Comparison of ENCODE assay signal across 1 cellular context in the genomic region with DNA sequence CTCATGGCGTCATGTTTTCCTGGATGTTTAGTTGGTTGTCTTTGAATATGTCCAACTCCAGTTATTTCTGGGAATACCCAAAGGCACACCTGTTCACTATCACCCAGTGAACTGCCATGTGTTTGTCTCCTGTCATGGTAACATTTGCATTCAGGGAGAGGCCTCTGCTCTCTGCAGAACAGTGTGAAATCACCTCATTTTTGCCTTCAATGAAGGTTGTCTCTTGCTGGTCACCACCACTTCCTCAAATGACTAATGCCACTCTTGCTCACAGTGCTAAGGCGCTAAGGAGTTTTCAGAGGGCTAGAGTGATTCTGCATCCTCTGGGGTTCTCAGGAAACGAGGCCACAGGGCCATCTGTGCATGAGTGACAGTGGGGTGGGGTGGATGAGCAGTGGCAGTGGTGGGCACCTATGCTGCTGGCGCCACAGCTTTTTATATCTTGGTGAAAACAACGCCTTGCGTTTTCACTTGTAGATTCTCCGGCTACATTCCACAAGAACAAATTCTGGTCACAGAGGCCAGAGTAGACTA.
A peak's percentile ranks its signal among the peaks of the same experiment; 100 is the strongest.
TF ChIP-seq lines count a peak whose summit lies in the region.

No MANE protein-coding gene starts in this region.

TF ChIP-seq in GM12878, 131 proteins besides CTCF, POLR2A, EP300 and RAD21 (continued from another document and continues in another):
- TF ChIP-seq, protein P1, sequence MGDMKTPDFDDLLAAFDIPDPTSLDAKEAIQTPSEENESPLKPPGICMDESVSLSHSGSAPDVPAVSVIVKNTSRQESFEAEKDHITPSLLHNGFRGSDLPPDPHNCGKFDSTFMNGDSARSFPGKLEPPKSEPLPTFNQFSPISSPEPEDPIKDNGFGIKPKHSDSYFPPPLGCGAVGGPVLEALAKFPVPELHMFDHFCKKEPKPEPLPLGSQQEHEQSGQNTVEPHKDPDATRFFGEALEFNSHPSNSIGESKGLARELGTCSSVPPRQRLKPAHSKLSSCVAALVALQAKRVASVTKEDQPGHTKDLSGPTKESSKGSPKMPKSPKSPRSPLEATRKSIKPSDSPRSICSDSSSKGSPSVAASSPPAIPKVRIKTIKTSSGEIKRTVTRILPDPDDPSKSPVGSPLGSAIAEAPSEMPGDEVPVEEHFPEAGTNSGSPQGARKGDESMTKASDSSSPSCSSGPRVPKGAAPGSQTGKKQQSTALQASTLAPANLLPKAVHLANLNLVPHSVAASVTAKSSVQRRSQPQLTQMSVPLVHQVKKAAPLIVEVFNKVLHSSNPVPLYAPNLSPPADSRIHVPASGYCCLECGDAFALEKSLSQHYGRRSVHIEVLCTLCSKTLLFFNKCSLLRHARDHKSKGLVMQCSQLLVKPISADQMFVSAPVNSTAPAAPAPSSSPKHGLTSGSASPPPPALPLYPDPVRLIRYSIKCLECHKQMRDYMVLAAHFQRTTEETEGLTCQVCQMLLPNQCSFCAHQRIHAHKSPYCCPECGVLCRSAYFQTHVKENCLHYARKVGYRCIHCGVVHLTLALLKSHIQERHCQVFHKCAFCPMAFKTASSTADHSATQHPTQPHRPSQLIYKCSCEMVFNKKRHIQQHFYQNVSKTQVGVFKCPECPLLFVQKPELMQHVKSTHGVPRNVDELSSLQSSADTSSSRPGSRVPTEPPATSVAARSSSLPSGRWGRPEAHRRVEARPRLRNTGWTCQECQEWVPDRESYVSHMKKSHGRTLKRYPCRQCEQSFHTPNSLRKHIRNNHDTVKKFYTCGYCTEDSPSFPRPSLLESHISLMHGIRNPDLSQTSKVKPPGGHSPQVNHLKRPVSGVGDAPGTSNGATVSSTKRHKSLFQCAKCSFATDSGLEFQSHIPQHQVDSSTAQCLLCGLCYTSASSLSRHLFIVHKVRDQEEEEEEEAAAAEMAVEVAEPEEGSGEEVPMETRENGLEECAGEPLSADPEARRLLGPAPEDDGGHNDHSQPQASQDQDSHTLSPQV (IDR thresholded peaks at IDR 0.05): peak; percentile 5; the same call in 1 of the 2 replicates
- TF ChIP-seq SIN3A (IDR thresholded peaks at IDR 0.05; ENCODE audit: low read depth, low read length) (no peak), GATAD2B (conservative IDR thresholded peaks at IDR 0.05; ENCODE audit: low read depth) (0 out of 2 replicates have a peak, but pooled peaks have one; percentile 52), WRNIP1 (IDR thresholded peaks at IDR 0.05; ENCODE audit: borderline replicate concordance, low read depth, low read length) (no peak), MXI1 (IDR thresholded peaks at IDR 0.05; ENCODE audit: low read depth, low read length) (no peak), FOXK2 (IDR thresholded peaks at IDR 0.05) (no peak), NRF1 (conservative IDR thresholded peaks at IDR 0.05; ENCODE audit: low read depth, low read length) (no peak), NR2F1 (conservative IDR thresholded peaks at IDR 0.05) (peak; percentile 71), POLR2AphosphoS2 (IDR thresholded peaks at IDR 0.05; ENCODE audit: low read depth, low read length) (no peak), MYB (IDR thresholded peaks at IDR 0.05; ENCODE audit: borderline replicate concordance, low read depth, low read length) (no peak), RFX5 (IDR thresholded peaks at IDR 0.05; ENCODE audit: low read depth, low read length) (no peak), SIX5 (IDR thresholded peaks at IDR 0.05; ENCODE audit: low read depth, low read length, severe bottlenecking) (no peak), STAT1 (conservative IDR thresholded peaks at IDR 0.05) (no peak), ETV6 (conservative IDR thresholded peaks at IDR 0.05 in 1 of 2, IDR thresholded peaks at IDR 0.05 in 1 of 2; ENCODE audit: borderline replicate concordance in 1 of 2, low read depth in 1 of 2) (peak in 1 of 2 experiments; percentile 88; a peak in 2 of 4 replicates), SP1 (IDR thresholded peaks at IDR 0.05; ENCODE audit: low read depth, low read length) (peak; percentile 40), YBX1 (IDR thresholded peaks at IDR 0.05) (no peak), IKZF2 (IDR thresholded peaks at IDR 0.05) (peak; percentile 76 to 81), SUPT20H (IDR thresholded peaks at IDR 0.05; ENCODE audit: borderline replicate concordance, control insufficient read depth, low read depth, low read length) (no peak), EGR1 (IDR thresholded peaks at IDR 0.05; ENCODE audit: borderline replicate concordance in 1 of 2, low read depth in 2 of 2, low read length in 2 of 2) (no peak), PML (IDR thresholded peaks at IDR 0.05; ENCODE audit: low read length) (no peak), CHD2 (IDR thresholded peaks at IDR 0.05; ENCODE audit: borderline replicate concordance, low read depth, low read length) (peak; percentile 65; the same call in 1 of the 2 replicates), RUNX3 (IDR thresholded peaks at IDR 0.05; ENCODE audit: low read length) (peak; percentile 87), LARP7 (IDR thresholded peaks at IDR 0.05) (0 out of 2 replicates have a peak, but pooled peaks have one; percentile 31), RAD51 (IDR thresholded peaks at IDR 0.05) (peak; percentile 52), NR2C1 (IDR thresholded peaks at IDR 0.05) (no peak), ZBED1 (IDR thresholded peaks at IDR 0.05; ENCODE audit: borderline replicate concordance) (no peak; the same call in 1 of the 2 replicates)
- TF ChIP-seq, protein P2, sequence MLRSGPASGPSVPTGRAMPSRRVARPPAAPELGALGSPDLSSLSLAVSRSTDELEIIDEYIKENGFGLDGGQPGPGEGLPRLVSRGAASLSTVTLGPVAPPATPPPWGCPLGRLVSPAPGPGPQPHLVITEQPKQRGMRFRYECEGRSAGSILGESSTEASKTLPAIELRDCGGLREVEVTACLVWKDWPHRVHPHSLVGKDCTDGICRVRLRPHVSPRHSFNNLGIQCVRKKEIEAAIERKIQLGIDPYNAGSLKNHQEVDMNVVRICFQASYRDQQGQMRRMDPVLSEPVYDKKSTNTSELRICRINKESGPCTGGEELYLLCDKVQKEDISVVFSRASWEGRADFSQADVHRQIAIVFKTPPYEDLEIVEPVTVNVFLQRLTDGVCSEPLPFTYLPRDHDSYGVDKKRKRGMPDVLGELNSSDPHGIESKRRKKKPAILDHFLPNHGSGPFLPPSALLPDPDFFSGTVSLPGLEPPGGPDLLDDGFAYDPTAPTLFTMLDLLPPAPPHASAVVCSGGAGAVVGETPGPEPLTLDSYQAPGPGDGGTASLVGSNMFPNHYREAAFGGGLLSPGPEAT (IDR thresholded peaks at IDR 0.05; ENCODE audit: low read depth): peak; percentile 66; the same call in 1 of the 2 replicates
- TF ChIP-seq, protein P3, sequence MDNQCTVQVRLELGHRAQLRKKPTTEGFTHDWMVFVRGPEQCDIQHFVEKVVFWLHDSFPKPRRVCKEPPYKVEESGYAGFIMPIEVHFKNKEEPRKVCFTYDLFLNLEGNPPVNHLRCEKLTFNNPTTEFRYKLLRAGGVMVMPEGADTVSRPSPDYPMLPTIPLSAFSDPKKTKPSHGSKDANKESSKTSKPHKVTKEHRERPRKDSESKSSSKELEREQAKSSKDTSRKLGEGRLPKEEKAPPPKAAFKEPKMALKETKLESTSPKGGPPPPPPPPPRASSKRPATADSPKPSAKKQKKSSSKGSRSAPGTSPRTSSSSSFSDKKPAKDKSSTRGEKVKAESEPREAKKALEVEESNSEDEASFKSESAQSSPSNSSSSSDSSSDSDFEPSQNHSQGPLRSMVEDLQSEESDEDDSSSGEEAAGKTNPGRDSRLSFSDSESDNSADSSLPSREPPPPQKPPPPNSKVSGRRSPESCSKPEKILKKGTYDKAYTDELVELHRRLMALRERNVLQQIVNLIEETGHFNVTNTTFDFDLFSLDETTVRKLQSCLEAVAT (IDR thresholded peaks at IDR 0.05): peak; percentile 73; the same call in 1 of the 2 replicates
- TF ChIP-seq, protein P4, sequence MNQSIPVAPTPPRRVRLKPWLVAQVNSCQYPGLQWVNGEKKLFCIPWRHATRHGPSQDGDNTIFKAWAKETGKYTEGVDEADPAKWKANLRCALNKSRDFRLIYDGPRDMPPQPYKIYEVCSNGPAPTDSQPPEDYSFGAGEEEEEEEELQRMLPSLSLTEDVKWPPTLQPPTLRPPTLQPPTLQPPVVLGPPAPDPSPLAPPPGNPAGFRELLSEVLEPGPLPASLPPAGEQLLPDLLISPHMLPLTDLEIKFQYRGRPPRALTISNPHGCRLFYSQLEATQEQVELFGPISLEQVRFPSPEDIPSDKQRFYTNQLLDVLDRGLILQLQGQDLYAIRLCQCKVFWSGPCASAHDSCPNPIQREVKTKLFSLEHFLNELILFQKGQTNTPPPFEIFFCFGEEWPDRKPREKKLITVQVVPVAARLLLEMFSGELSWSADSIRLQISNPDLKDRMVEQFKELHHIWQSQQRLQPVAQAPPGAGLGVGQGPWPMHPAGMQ (IDR thresholded peaks at IDR 0.05; ENCODE audit: borderline replicate concordance): no peak
- TF ChIP-seq, protein P5, sequence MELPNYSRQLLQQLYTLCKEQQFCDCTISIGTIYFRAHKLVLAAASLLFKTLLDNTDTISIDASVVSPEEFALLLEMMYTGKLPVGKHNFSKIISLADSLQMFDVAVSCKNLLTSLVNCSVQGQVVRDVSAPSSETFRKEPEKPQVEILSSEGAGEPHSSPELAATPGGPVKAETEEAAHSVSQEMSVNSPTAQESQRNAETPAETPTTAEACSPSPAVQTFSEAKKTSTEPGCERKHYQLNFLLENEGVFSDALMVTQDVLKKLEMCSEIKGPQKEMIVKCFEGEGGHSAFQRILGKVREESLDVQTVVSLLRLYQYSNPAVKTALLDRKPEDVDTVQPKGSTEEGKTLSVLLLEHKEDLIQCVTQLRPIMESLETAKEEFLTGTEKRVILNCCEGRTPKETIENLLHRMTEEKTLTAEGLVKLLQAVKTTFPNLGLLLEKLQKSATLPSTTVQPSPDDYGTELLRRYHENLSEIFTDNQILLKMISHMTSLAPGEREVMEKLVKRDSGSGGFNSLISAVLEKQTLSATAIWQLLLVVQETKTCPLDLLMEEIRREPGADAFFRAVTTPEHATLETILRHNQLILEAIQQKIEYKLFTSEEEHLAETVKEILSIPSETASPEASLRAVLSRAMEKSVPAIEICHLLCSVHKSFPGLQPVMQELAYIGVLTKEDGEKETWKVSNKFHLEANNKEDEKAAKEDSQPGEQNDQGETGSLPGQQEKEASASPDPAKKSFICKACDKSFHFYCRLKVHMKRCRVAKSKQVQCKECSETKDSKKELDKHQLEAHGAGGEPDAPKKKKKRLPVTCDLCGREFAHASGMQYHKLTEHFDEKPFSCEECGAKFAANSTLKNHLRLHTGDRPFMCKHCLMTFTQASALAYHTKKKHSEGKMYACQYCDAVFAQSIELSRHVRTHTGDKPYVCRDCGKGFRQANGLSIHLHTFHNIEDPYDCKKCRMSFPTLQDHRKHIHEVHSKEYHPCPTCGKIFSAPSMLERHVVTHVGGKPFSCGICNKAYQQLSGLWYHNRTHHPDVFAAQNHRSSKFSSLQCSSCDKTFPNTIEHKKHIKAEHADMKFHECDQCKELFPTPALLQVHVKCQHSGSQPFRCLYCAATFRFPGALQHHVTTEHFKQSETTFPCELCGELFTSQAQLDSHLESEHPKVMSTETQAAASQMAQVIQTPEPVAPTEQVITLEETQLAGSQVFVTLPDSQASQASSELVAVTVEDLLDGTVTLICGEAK (IDR thresholded peaks at IDR 0.05; ENCODE audit: borderline replicate concordance): no peak
- TF ChIP-seq, protein P6, sequence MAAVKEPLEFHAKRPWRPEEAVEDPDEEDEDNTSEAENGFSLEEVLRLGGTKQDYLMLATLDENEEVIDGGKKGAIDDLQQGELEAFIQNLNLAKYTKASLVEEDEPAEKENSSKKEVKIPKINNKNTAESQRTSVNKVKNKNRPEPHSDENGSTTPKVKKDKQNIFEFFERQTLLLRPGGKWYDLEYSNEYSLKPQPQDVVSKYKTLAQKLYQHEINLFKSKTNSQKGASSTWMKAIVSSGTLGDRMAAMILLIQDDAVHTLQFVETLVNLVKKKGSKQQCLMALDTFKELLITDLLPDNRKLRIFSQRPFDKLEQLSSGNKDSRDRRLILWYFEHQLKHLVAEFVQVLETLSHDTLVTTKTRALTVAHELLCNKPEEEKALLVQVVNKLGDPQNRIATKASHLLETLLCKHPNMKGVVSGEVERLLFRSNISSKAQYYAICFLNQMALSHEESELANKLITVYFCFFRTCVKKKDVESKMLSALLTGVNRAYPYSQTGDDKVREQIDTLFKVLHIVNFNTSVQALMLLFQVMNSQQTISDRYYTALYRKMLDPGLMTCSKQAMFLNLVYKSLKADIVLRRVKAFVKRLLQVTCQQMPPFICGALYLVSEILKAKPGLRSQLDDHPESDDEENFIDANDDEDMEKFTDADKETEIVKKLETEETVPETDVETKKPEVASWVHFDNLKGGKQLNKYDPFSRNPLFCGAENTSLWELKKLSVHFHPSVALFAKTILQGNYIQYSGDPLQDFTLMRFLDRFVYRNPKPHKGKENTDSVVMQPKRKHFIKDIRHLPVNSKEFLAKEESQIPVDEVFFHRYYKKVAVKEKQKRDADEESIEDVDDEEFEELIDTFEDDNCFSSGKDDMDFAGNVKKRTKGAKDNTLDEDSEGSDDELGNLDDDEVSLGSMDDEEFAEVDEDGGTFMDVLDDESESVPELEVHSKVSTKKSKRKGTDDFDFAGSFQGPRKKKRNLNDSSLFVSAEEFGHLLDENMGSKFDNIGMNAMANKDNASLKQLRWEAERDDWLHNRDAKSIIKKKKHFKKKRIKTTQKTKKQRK (IDR thresholded peaks at IDR 0.05; ENCODE audit: low read depth, low read length): no peak
- TF ChIP-seq, protein P7, sequence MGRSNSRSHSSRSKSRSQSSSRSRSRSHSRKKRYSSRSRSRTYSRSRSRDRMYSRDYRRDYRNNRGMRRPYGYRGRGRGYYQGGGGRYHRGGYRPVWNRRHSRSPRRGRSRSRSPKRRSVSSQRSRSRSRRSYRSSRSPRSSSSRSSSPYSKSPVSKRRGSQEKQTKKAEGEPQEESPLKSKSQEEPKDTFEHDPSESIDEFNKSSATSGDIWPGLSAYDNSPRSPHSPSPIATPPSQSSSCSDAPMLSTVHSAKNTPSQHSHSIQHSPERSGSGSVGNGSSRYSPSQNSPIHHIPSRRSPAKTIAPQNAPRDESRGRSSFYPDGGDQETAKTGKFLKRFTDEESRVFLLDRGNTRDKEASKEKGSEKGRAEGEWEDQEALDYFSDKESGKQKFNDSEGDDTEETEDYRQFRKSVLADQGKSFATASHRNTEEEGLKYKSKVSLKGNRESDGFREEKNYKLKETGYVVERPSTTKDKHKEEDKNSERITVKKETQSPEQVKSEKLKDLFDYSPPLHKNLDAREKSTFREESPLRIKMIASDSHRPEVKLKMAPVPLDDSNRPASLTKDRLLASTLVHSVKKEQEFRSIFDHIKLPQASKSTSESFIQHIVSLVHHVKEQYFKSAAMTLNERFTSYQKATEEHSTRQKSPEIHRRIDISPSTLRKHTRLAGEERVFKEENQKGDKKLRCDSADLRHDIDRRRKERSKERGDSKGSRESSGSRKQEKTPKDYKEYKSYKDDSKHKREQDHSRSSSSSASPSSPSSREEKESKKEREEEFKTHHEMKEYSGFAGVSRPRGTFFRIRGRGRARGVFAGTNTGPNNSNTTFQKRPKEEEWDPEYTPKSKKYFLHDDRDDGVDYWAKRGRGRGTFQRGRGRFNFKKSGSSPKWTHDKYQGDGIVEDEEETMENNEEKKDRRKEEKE (IDR thresholded peaks at IDR 0.05): no peak
- TF ChIP-seq, protein P8, sequence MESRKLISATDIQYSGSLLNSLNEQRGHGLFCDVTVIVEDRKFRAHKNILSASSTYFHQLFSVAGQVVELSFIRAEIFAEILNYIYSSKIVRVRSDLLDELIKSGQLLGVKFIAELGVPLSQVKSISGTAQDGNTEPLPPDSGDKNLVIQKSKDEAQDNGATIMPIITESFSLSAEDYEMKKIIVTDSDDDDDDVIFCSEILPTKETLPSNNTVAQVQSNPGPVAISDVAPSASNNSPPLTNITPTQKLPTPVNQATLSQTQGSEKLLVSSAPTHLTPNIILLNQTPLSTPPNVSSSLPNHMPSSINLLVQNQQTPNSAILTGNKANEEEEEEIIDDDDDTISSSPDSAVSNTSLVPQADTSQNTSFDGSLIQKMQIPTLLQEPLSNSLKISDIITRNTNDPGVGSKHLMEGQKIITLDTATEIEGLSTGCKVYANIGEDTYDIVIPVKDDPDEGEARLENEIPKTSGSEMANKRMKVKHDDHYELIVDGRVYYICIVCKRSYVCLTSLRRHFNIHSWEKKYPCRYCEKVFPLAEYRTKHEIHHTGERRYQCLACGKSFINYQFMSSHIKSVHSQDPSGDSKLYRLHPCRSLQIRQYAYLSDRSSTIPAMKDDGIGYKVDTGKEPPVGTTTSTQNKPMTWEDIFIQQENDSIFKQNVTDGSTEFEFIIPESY (IDR thresholded peaks at IDR 0.05): no peak
